In the genomic region with DNA sequence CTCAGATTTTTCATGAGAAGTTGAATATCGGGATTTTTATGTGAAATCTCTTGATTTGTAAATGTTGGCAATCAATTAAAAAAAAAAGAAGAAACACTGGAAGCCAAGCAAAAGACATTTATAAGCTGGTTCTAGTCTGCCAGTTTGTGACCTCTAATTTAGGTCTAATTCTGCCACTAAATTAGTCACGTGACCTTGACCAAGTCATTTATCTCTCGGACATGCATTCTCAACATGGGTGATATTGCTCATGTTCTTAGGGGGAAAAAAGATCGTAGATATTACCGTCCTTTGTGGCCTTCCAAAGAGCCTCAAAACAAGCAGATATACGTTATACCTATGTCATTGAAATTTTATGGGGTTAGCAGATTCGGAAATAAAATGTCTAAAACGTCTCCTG, we compare ENCODE assay signal across 8 cellular contexts. TPM values are rescaled to one million over a fixed set of nuclear protein-coding genes. Genes with fewer than 3 reads are reported as not detected.
A peak's percentile ranks its signal among the peaks of the same experiment; 100 is the strongest.
DNase-seq lines count a peak whose midpoint lies in the region; TF ChIP-seq lines count a peak whose summit lies in the region.

No MANE protein-coding gene starts in this region.

- H3K27me3 ChIP-seq in GM06990 (replicated peaks; ENCODE audit: control insufficient read depth, insufficient read depth, low read length) (no peaks in the 10 kb centered on the region), esophagus squamous epithelium (no peaks in the 10 kb centered on the region)

- H3K9me3 Mint-ChIP-seq in progenitor cell of endocrine pancreas (ENCODE audit: low read depth) = peaks cover 4% of the 10 kb centered on the region

- H3K9me3 ChIP-seq in esophagus squamous epithelium = no peaks in the 10 kb centered on the region

- peaks cover 0 to 26% (median 6%) of the 10 kb centered on the region in 3 donors for H3K4me1 ChIP-seq in esophagus squamous epithelium

- intact Hi-C loops in esophagus squamous epithelium (cut with DNase I) = no loop called here

- H3K27ac ChIP-seq in esophagus squamous epithelium = peak overlapping the region in 2 of 4 donors; percentile 84 to 88

- no peak for TF ChIP-seq POLR2A in esophagus squamous epithelium (IDR thresholded peaks at IDR 0.05)

- no peak for DNase-seq in GM06990 (ENCODE audit: extremely low read depth, insufficient read length)
- DNase-seq in RPMI7951 (ENCODE audit: low read depth) = peak; percentile 35
- no peak for DNase-seq in esophagus squamous epithelium (lab: John Stamatoyannopoulos, UW)
- DNase-seq in progenitor cell of endocrine pancreas (ENCODE audit: low spot score, unreplicated experiment) = no peak
- no peak for DNase-seq in stimulated activated CD8-positive, alpha-beta memory T cell treated with anti-CD3 and anti-CD28 coated beads, Interleukin-4, amount 100 ng/mL, for 48 hours
- DNase-seq in COR-L47 (lab: John Stamatoyannopoulos, UW) = no peak
- no peak for DNase-seq in DMS79 treated with DMSO at 0.1 percent for 48 hours (lab: John Stamatoyannopoulos, UW)
- no peak for DNase-seq in 8988T

- H3K27me3 Mint-ChIP-seq in progenitor cell of endocrine pancreas = peaks cover 3% of the 10 kb centered on the region

- H3K4me3 Mint-ChIP-seq in progenitor cell of endocrine pancreas (ENCODE audit: low read depth) = peak overlapping the region; percentile 98

- 45 to 46% methylated on average over 8 of the region's 8 CpGs for WGBS in esophagus squamous epithelium, 2 donors

- H3K27ac Mint-ChIP-seq in progenitor cell of endocrine pancreas = peak overlapping the region; percentile 94

- H3K4me3 ChIP-seq in GM06990 (replicated peaks; ENCODE audit: low read depth, low read length) (peak overlapping the region; percentile 87), esophagus squamous epithelium (peak overlapping the region; percentile 66 to 93 (median 76))

- H3K36me3 ChIP-seq in GM06990 (ENCODE audit: control insufficient read depth, insufficient read depth, low read length) (no peaks in the 10 kb centered on the region), esophagus squamous epithelium (no peaks in the 10 kb centered on the region)

- peaks cover 13% of the 10 kb centered on the region for H3K4me1 Mint-ChIP-seq in progenitor cell of endocrine pancreas (ENCODE audit: low read depth)

- peaks cover 2% of the 10 kb centered on the region for H3K36me3 Mint-ChIP-seq in progenitor cell of endocrine pancreas (ENCODE audit: insufficient read depth)

- TF ChIP-seq CTCF in GM06990 (IDR thresholded peaks at IDR 0.05; ENCODE audit: insufficient read depth, low read length, poor library complexity, severe bottlenecking) (no peak), esophagus squamous epithelium (IDR thresholded peaks at IDR 0.05) (no peak), progenitor cell of endocrine pancreas (IDR thresholded peaks at IDR 0.05; ENCODE audit: unreplicated experiment) (no peak)

RNA-seq across cellular contexts. Expression of a gene that starts 52.9 kb away (rescaled TPM):
- total RNA-seq in RPMI7951 (2014; rRNA removed; shearing (Covaris generic)) = 9.5 and 11.3 TPM in 2 replicates
- total RNA-seq in esophagus squamous epithelium (1 to 10 TPM; 2.1 to 8.2 (median 3.3) TPM), progenitor cell of endocrine pancreas (7.2 and 8.9 TPM in 2 replicates)
